25 cellular contexts compared by ENCODE assay signal in genomic region chr3:17830786-17831185, GRCh38.
A peak's percentile ranks its signal among the peaks of the same experiment; 100 is the strongest.
DNase-seq lines count a peak whose midpoint lies in the region; ATAC-seq, FAIRE-seq and TF ChIP-seq lines count a peak whose summit lies in the region.
"Had no signal": no experiment of that assay in that cellular context is flagged by ENCODE, and none has a peak within 500 bp of the region (broad histone marks: within the 10 kb centered on the region; RNA-seq: fewer than 3 reads in every experiment).

No MANE protein-coding gene starts in this region.

- FAIRE-seq in keratinocyte (lab: Jason Lieb, UNC): peak; percentile 36
- FAIRE-seq: GM12878, H1, HTR-8/SVneo had no signal

- H3K27ac ChIP-seq in RWPE2 (ENCODE audit: poor library complexity, severe bottlenecking): no peak overlapping the region
- no peak overlapping the region for H3K27ac ChIP-seq in keratinocyte (ENCODE audit: control insufficient read depth, insufficient read depth, low read length)
- H3K27ac ChIP-seq: C4-2B, RWPE1, SK-N-MC had no signal

- dilution Hi-C loops in keratinocyte (cut with MboI; ENCODE audit: extremely low pct_ligation_motif_present, low sequenced_read_pairs): no loop called here

- H3K79me2 ChIP-seq in keratinocyte (ENCODE audit: control insufficient read depth, insufficient read depth, low read length): no peaks in the 10 kb centered on the region

- no peaks in the 10 kb centered on the region for H3K9me1 ChIP-seq in keratinocyte (ENCODE audit: control insufficient read depth, extremely low read depth, insufficient read depth, low read length)

- H4K20me1 ChIP-seq in keratinocyte (ENCODE audit: control insufficient read depth, extremely low read depth, insufficient read depth, low read length): no peaks in the 10 kb centered on the region

- H3K9me3 ChIP-seq in RWPE2 (ENCODE audit: severe bottlenecking): no peaks in the 10 kb centered on the region
- H3K9me3 ChIP-seq in keratinocyte (ENCODE audit: control insufficient read depth, low read depth, low read length): no peaks in the 10 kb centered on the region
- H3K9me3 ChIP-seq: MG63 had no signal

- no peak overlapping the region for H2AFZ ChIP-seq in keratinocyte (ENCODE audit: control insufficient read depth, low read length)

- H3K27me3 ChIP-seq in RWPE2 (ENCODE audit: insufficient read depth, poor library complexity, severe bottlenecking) (no peaks in the 10 kb centered on the region), keratinocyte (ENCODE audit: control insufficient read depth, extremely low read depth, insufficient read depth, low read length) (no peaks in the 10 kb centered on the region)

- no peak overlapping the region for H3K4me2 ChIP-seq in keratinocyte (ENCODE audit: control insufficient read depth, extremely low read depth, insufficient read depth, low read depth, low read length)

- H3K4me1 ChIP-seq in RWPE2 (ENCODE audit: insufficient read depth, poor library complexity, severe bottlenecking): peaks cover 21% of the 10 kb centered on the region
- peaks cover 19% of the 10 kb centered on the region for H3K4me1 ChIP-seq in keratinocyte (ENCODE audit: control insufficient read depth, extremely low read depth, insufficient read depth, low read length)

- no peak for TF ChIP-seq CTCF in RWPE2 (IDR thresholded peaks at IDR 0.05; ENCODE audit: poor library complexity, severe bottlenecking)
- no peak for TF ChIP-seq CTCF in keratinocyte (optimal IDR thresholded peaks at IDR 0.05 in 1 of 3, IDR thresholded peaks at IDR 0.05 in 1 of 3, conservative IDR thresholded peaks at IDR 0.05 in 1 of 3; ENCODE audit: extremely low read depth in 1 of 3, insufficient read depth in 2 of 3, low read length in 3 of 3)

- H3K9ac ChIP-seq in keratinocyte (ENCODE audit: control insufficient read depth, extremely low read depth, insufficient read depth, low read length): no peak overlapping the region

- H3K4me3 ChIP-seq in RWPE2 (ENCODE audit: severe bottlenecking): no peak overlapping the region
- no peak overlapping the region for H3K4me3 ChIP-seq in keratinocyte (ENCODE audit: control insufficient read depth in 2 of 3, extremely low read depth in 1 of 3, insufficient read depth in 2 of 3, low read depth in 1 of 3, low read length in 3 of 3)
- H3K4me3 ChIP-seq: GM12878, MG63, SK-N-MC had no signal

- H3K36me3 ChIP-seq in RWPE2 (ENCODE audit: low read depth) (no peaks in the 10 kb centered on the region), keratinocyte (ENCODE audit: control insufficient read depth in 2 of 2, extremely low read depth in 1 of 2, insufficient read depth in 2 of 2, low read length in 2 of 2) (no peaks in the 10 kb centered on the region)
- H3K36me3 ChIP-seq: MG63 had no signal

- ATAC-seq in RWPE2 (ENCODE audit: low read depth): peak; percentile 15; the same call in 2 of the 3 replicates
- ATAC-seq in HG02623 (IDR thresholded peaks at IDR 0.05; ENCODE audit: unreplicated experiment): no peak
- ATAC-seq in HG03139 (IDR thresholded peaks at IDR 0.05; ENCODE audit: unreplicated experiment): no peak
- no peak for ATAC-seq in HG02798 (IDR thresholded peaks at IDR 0.05; ENCODE audit: poor library complexity, unreplicated experiment)
- ATAC-seq: CD8-positive, alpha-beta T cell; GM12878; HCT116; Panc1 had no signal

- DNase-seq in RWPE2 (ENCODE audit: low spot score): no peak
- DNase-seq in dedifferentiated amniotic fluid mesenchymal stem cell (ENCODE audit: extremely low spot score): peak; percentile 64
- DNase-seq in keratinocyte (ENCODE audit: low read depth, low spot score): no peak
- DNase-seq in activated CD4-positive, CD25-positive, alpha-beta regulatory T cell treated with anti-CD3 and anti-CD28 coated beads, Interleukin-2, amount 50 U/mL, for 72 hours: no peak
- DNase-seq: CD8-positive, alpha-beta T cell; DMS 273 treated with DMSO at 0.1 percent for 48 hours; DMS79; EL; GDM1; KBM-7; MG63; NCI-H2029; NCI-H526 treated with DMSO at 0.1 percent for 48 hours; SIG-M5 had no signal
